8 cellular contexts compared by ENCODE assay signal in the genomic region with DNA sequence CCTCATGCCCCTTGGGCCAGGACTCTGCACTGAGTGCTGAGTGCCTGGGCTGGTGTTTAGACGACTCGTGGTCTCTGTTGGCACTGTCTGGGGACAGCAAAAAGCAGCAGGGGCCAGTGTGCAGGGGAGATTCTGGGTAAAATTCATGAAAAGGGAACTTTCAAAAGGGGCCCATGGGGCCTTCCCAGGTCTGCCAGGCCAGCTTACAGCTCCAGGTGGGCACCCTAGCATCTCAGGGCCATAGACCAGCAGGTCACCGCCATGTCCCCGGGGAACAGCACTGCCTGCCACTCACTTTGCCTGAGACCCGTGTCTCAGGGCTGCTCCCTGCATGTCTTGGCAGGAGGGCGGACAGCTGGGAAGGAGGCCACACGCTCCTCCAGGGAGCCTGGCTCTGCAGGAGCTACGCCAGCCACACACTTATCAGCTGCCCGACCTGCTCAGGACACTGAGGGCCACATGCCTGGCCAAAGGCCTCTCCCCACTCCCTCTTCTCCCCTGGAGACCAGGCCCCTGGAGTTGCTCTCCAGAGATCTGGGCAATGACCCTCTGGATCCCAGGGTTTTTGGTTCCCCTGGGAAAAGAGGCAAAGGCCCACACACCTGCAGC. TPM values are rescaled to one million over a fixed set of nuclear protein-coding genes. Genes with fewer than 3 reads are reported as not detected.
DNase-seq lines count a peak whose midpoint lies in the region; ATAC-seq and TF ChIP-seq lines count a peak whose summit lies in the region.

No MANE protein-coding gene starts in this region.

- peak overlapping the region; percentile 75 for H3K9ac ChIP-seq in BLaER1

- H3K27me3 ChIP-seq in BLaER1 = no peaks in the 10 kb centered on the region
- H3K27me3 ChIP-seq in muscle layer of duodenum (ENCODE audit: low read depth, low read length) = no peaks in the 10 kb centered on the region

- H3K27ac ChIP-seq in BLaER1 (peak overlapping the region; percentile 78), muscle layer of duodenum (ENCODE audit: low read length) (peak overlapping the region; percentile 72)

- H3K9me3 ChIP-seq in BLaER1 (no peaks in the 10 kb centered on the region), muscle layer of duodenum (ENCODE audit: control insufficient read depth in 1 of 2, low read length in 2 of 2) (no peaks in the 10 kb centered on the region)

- H3K4me2 ChIP-seq in BLaER1 = peak overlapping the region; percentile 80

- H3K4me3 ChIP-seq in BLaER1 = peak overlapping the region; percentile 55
- H3K4me3 ChIP-seq in muscle layer of duodenum (ENCODE audit: low read depth in 1 of 2, low read length in 2 of 2) = peak overlapping the region; percentile 22 to 42

- H3K36me3 ChIP-seq in BLaER1 (no peaks in the 10 kb centered on the region), muscle layer of duodenum (ENCODE audit: control insufficient read depth in 1 of 2, insufficient read depth in 2 of 2, low read length in 2 of 2) (peaks cover 0 to 3% of the 10 kb centered on the region in 2 donors)

- intact Hi-C loops in MCF 10A (cut with micrococcal nuclease) = loop anchor here (1.0 kb wide), 1 partner anchor 48 kb away; no protein-coding TSS in a partner anchor

- peak overlapping the region; percentile 86 for H3K27ac Mint-ChIP-seq in MCF 10A (ENCODE audit: low read depth, unreplicated experiment)

- no TSS peak for BruUV-seq in MCF 10A (replicated peaks; lab: Mats Ljungman, UMichigan)

- no peak for DNase-seq in MCF 10A (ENCODE audit: unreplicated experiment)
- no peak for DNase-seq in mucosa of gallbladder (ENCODE audit: low spot score)
- DNase-seq in dermis blood vessel endothelial cell = no peak

- H3K4me1 Mint-ChIP-seq in MCF 10A (ENCODE audit: insufficient read depth, unreplicated experiment) = peaks cover 17% of the 10 kb centered on the region

- POLR2A ChIA-PET in MCF 10A (lab: Yijun Ruan, JAX) = interaction anchor here (0.6 to 7.0 kb wide), 15 partner anchors 8 to 413 kb away, joined by 3 to 62 read pairs (median 3); a partner anchor contains a TSS

- peaks cover 29% of the 10 kb centered on the region for H3K36me3 Mint-ChIP-seq in MCF 10A (ENCODE audit: insufficient read depth, unreplicated experiment)

- H3K4me1 ChIP-seq in BLaER1 (peaks cover 65% of the 10 kb centered on the region), muscle layer of duodenum (ENCODE audit: control insufficient read depth in 1 of 2, insufficient read depth in 2 of 2, low read length in 2 of 2) (peaks cover 7 to 22% of the 10 kb centered on the region in 2 donors)

- CTCF ChIA-PET in MCF 10A (lab: Yijun Ruan, JAX) = interaction anchor here (0.9 to 1.7 kb wide), 8 partner anchors 14 to 49 kb away, joined by 3 to 10 read pairs (median 4); no protein-coding TSS in a partner anchor

- no peaks in the 10 kb centered on the region for H4K20me1 ChIP-seq in BLaER1

- TF ChIP-seq CTCF in MCF 10A (IDR thresholded peaks at IDR 0.05; ENCODE audit: unreplicated experiment) = no peak

- ATAC-seq in HG02852 (IDR thresholded peaks at IDR 0.05; ENCODE audit: unreplicated experiment) (peak; percentile 17), HG02588 (IDR thresholded peaks at IDR 0.05; ENCODE audit: unreplicated experiment) (no peak), HG03025 (IDR thresholded peaks at IDR 0.05; ENCODE audit: low FRiP score, unreplicated experiment) (no peak)

- H3K27me3 Mint-ChIP-seq in MCF 10A (ENCODE audit: insufficient read depth, unreplicated experiment) = no peaks in the 10 kb centered on the region

- H3K4me3 Mint-ChIP-seq in MCF 10A (ENCODE audit: unreplicated experiment) = peak overlapping the region; percentile 75

- H3K9me3 Mint-ChIP-seq in MCF 10A (ENCODE audit: unreplicated experiment) = no peaks in the 10 kb centered on the region

RNA-seq across cellular contexts. Expression of a gene that starts 8.8 kb away (rescaled TPM):
- total RNA-seq in MCF 10A (2022) (114 and 120 TPM in 2 replicates), mucosa of gallbladder (181 TPM), dermis blood vessel endothelial cell (51.1 and 216 TPM in 2 replicates)

RNA-seq across cellular contexts. Expression of a gene that starts 41.2 kb away (rescaled TPM):
- total RNA-seq in MCF 10A (2022) (116 and 123 TPM in 2 replicates), mucosa of gallbladder (92.4 TPM), dermis blood vessel endothelial cell (72.5 and 72.7 TPM in 2 replicates)

RNA-seq across cellular contexts. Expression of a gene that starts 55.1 kb away (rescaled TPM):
- 96.6 and 100 TPM in 2 replicates for total RNA-seq in MCF 10A (2022)
- total RNA-seq in mucosa of gallbladder = 107 TPM
- total RNA-seq in dermis blood vessel endothelial cell = 84.2 and 112 TPM in 2 replicates

RNA-seq across cellular contexts. Expression of a gene that starts 55.2 kb away (rescaled TPM):
- 37.9 and 38.0 TPM in 2 replicates for total RNA-seq in MCF 10A (2022)
- 51.6 TPM for total RNA-seq in mucosa of gallbladder
- 22.6 and 34.9 TPM in 2 replicates for total RNA-seq in dermis blood vessel endothelial cell
